In genomic region chr21:41425588-41425953, GRCh38 we compare ENCODE assay signal across 10 cellular contexts. TPM values are rescaled to one million over a fixed set of nuclear protein-coding genes. Genes with fewer than 3 reads are reported as not detected.
DNase-seq lines count a peak whose midpoint lies in the region; ATAC-seq, FAIRE-seq and TF ChIP-seq lines count a peak whose summit lies in the region.
"Had no signal": no experiment of that assay in that cellular context is flagged by ENCODE, and none has a peak within 500 bp of the region (broad histone marks: within the 10 kb centered on the region; RNA-seq: fewer than 3 reads in every experiment).

No MANE protein-coding gene starts in this region.

- H4K91ac ChIP-seq in H1 (replicated peaks; ENCODE audit: insufficient read length, low read length): peak overlapping the region; percentile 36

- H3K9me3 ChIP-seq in CD4-positive, alpha-beta T cell (ENCODE audit: control insufficient read depth, low read length): no peaks in the 10 kb centered on the region
- H3K9me3 ChIP-seq in MG63 (no peaks in the 10 kb centered on the region), H1 (ENCODE audit: insufficient read depth in 2 of 2, low read depth in 1 of 2, low read length in 1 of 2) (no peaks in the 10 kb centered on the region), neutrophil (no peaks in the 10 kb centered on the region)

- no peak overlapping the region for H3K14ac ChIP-seq in H1 (ENCODE audit: insufficient read length)

- peak overlapping the region; percentile 78 for H3K18ac ChIP-seq in H1 (ENCODE audit: extremely low read depth, low read length)

- H3K4me1 Mint-ChIP-seq in CD4-positive, alpha-beta T cell (ENCODE audit: low read depth): peaks cover 74% of the 10 kb centered on the region

- no peak for FAIRE-seq in H1 (lab: Jason Lieb, UNC)
- FAIRE-seq: frontal cortex had no signal

- no peak for DNase-seq in CD4-positive, alpha-beta T cell
- DNase-seq in MG63 (no peak), H1 (ENCODE audit: low read depth in 1 of 2, low spot score in 2 of 2) (peak in 1 of 2 experiments; percentile 37), GDM1 (lab: John Stamatoyannopoulos, UW) (no peak), cerebellar nuclear complex (lab: John Stamatoyannopoulos, UW) (no peak), NCI-H2029 treated with DMSO at 0.1 percent for 48 hours (lab: John Stamatoyannopoulos, UW) (no peak)
- DNase-seq in stimulated activated naive CD4-positive, alpha-beta T cell (lab: John Stamatoyannopoulos, UW): no peak
- DNase-seq: NCI-H524 treated with DMSO at 0.1 percent for 48 hours had no signal

- H2AK5ac ChIP-seq in H1 (ENCODE audit: low read depth, low read length): no peak overlapping the region

- H2AFZ ChIP-seq in H1 (ENCODE audit: low read length): peak overlapping the region; percentile 97

- CTCF ChIA-PET in CD4-positive, alpha-beta T cell (lab: Charles Lee): interaction anchor here (4.7 kb wide), 1 partner anchor 142 kb away, joined by 16 read pairs; no protein-coding TSS in a partner anchor
- CTCF ChIA-PET in H1 (lab: Charles Lee; ENCODE audit: partially characterized antibody): interaction anchor here (4.4 kb wide), 1 partner anchor 14 kb away, joined by 20 read pairs; no protein-coding TSS in a partner anchor

- H2BK5ac ChIP-seq in H1 (ENCODE audit: low read depth, low read length): no peak overlapping the region

- peaks cover 38% of the 10 kb centered on the region for H3K36me3 Mint-ChIP-seq in CD4-positive, alpha-beta T cell (ENCODE audit: low read depth)

- intact Hi-C loops in CD4-positive, alpha-beta T cell (cut with DNase I, micrococcal nuclease): no loop called here

- no peaks in the 10 kb centered on the region for H3K27me3 ChIP-seq in CD4-positive, alpha-beta T cell (ENCODE audit: control insufficient read depth, insufficient read depth, low read length)
- no peaks in the 10 kb centered on the region for H3K27me3 ChIP-seq in MG63
- H3K27me3 ChIP-seq in H1 (replicated peaks in 1 of 4; ENCODE audit: control insufficient read depth in 3 of 4, extremely low read depth in 1 of 4, insufficient read depth in 3 of 4, low read length in 3 of 4): peaks cover 5 to 33% (median 24%) of the 10 kb centered on the region in 4 experiments
- H3K27me3 ChIP-seq in neutrophil: peaks cover 27% of the 10 kb centered on the region

- TF ChIP-seq POLR2A in H1 (IDR thresholded peaks at IDR 0.05; ENCODE audit: control extremely low read depth in 1 of 2, low read depth in 2 of 2, low read length in 2 of 2): no peak

- no peak overlapping the region for H3K4ac ChIP-seq in H1 (replicated peaks; ENCODE audit: insufficient read length, low read depth, low read length)

- H2BK20ac ChIP-seq in H1 (ENCODE audit: low read length): 0 out of 2 replicates have a peak overlapping the region, but pooled peaks have one; percentile 3

- H3K56ac ChIP-seq in H1 (replicated peaks; ENCODE audit: insufficient read length, low read depth, low read length): no peak overlapping the region

- peak overlapping the region; percentile 33; the same call in 1 of the 2 replicates for H2BK12ac ChIP-seq in H1 (ENCODE audit: low read depth, low read length)

- H4K20me1 ChIP-seq in H1 (replicated peaks in 1 of 2; ENCODE audit: control insufficient read depth in 1 of 2, insufficient read depth in 2 of 2, low read length in 2 of 2): no peaks in the 10 kb centered on the region

- H3K23ac ChIP-seq in H1 (ENCODE audit: insufficient read length): no peak overlapping the region

- H4K5ac ChIP-seq in H1 (ENCODE audit: insufficient read length, low read depth, low read length): no peak overlapping the region

- peak overlapping the region; percentile 62 for H3K27ac ChIP-seq in CD4-positive, alpha-beta T cell (ENCODE audit: low read depth, low read length)
- H3K27ac ChIP-seq in H1 (ENCODE audit: low read depth, low read length) (no peak overlapping the region), neutrophil (peak overlapping the region; percentile 62)

- TF ChIP-seq RAD21 in H1 (IDR thresholded peaks at IDR 0.05 in 1 of 2, conservative IDR thresholded peaks at IDR 0.05 in 1 of 2; ENCODE audit: low read depth in 2 of 2, low read length in 2 of 2): no peak

- no peak overlapping the region; a peak in 1 of 7 replicates for H3K9ac ChIP-seq in H1 (replicated peaks in 1 of 4; ENCODE audit: extremely low read depth in 1 of 4, low read depth in 3 of 4, low read length in 3 of 4)

- 0 out of 2 replicates have a peak overlapping the region, but pooled peaks have one; percentile 61 for H2BK15ac ChIP-seq in H1 (ENCODE audit: low read length)

- H3K27ac Mint-ChIP-seq in CD4-positive, alpha-beta T cell: peak overlapping the region; percentile 95

- peak overlapping the region; percentile 60 to 89 for H3K4me2 ChIP-seq in H1 (ENCODE audit: insufficient read depth in 1 of 2, low read depth in 2 of 2, low read length in 2 of 2)

- H3K79me2 ChIP-seq in H1 (ENCODE audit: control insufficient read depth in 1 of 2, insufficient read depth in 2 of 2, low read length in 2 of 2): no peaks in the 10 kb centered on the region

- POLR2A ChIA-PET in CD4-positive, alpha-beta T cell (lab: Charles Lee): interaction anchor here (0.6 to 6.1 kb wide), 16 partner anchors 8 to 143 kb away, joined by 3 to 87 read pairs (median 4); partner anchors contain the start of gene MX2
- POLR2A ChIA-PET in H1 (lab: Charles Lee; ENCODE audit: partially characterized antibody): interaction anchor here (1.1 kb wide), 1 partner anchor 33 kb away, joined by 3 read pairs; no protein-coding TSS in a partner anchor

- H3K9me3 Mint-ChIP-seq in CD4-positive, alpha-beta T cell: no peaks in the 10 kb centered on the region

- no peak overlapping the region for H2BK120ac ChIP-seq in H1 (replicated peaks; ENCODE audit: low read depth, low read length)

- H3K4me3 ChIP-seq in MG63 (peak overlapping the region; percentile 67), H1 (ENCODE audit: extremely low read depth in 1 of 4, insufficient read depth in 2 of 4, low read depth in 3 of 4, low read length in 4 of 4) (peak overlapping the region; percentile 24 to 66 (median 58)), neutrophil (ENCODE audit: low read depth in 1 of 2, low read length in 1 of 2) (peak overlapping the region; percentile 80 to 82)

- no peak for TF ChIP-seq CTCF in CD4-positive, alpha-beta T cell (IDR thresholded peaks at IDR 0.05)
- TF ChIP-seq CTCF in H1 (IDR thresholded peaks at IDR 0.05; ENCODE audit: control extremely low read depth in 1 of 3, insufficient read depth in 1 of 3, low read depth in 1 of 3, low read length in 3 of 3): no peak
- no peak for TF ChIP-seq CTCF in neutrophil (IDR thresholded peaks at IDR 0.05)

- H3K4me3 Mint-ChIP-seq in CD4-positive, alpha-beta T cell: peak overlapping the region; percentile 99

- H4K8ac ChIP-seq in H1 (ENCODE audit: extremely low read depth, insufficient read depth, low read length): peak overlapping the region; percentile 80; the same call in 1 of the 2 replicates

- peaks cover 7% of the 10 kb centered on the region; the same call in 1 of the 2 replicates for H3K23me2 ChIP-seq in H1 (ENCODE audit: low read depth, low read length)

- no peak for TF ChIP-seq EP300 in H1 (IDR thresholded peaks at IDR 0.05; ENCODE audit: borderline replicate concordance in 1 of 2, low read depth in 2 of 2, low read length in 2 of 2)

- no peaks in the 10 kb centered on the region for H3K36me3 ChIP-seq in MG63
- H3K36me3 ChIP-seq in H1 (ENCODE audit: control insufficient read depth in 2 of 4, insufficient read depth in 4 of 4, low read length in 3 of 4): no peaks in the 10 kb centered on the region
- H3K36me3 ChIP-seq in neutrophil: peaks cover 5% of the 10 kb centered on the region

- no peaks in the 10 kb centered on the region for H3K79me1 ChIP-seq in H1 (ENCODE audit: low read depth, low read length)

- H3K27me3 Mint-ChIP-seq in CD4-positive, alpha-beta T cell: no peaks in the 10 kb centered on the region

- H3K4me1 ChIP-seq in H1 (replicated peaks in 1 of 4; ENCODE audit: control insufficient read depth in 3 of 4, insufficient read depth in 4 of 4, low read length in 3 of 4) (peaks cover 0 to 5% (median 2%) of the 10 kb centered on the region in 4 experiments; a peak in 3 of 7 replicates), neutrophil (ENCODE audit: control insufficient read depth in 1 of 2, insufficient read depth in 1 of 2, low read depth in 1 of 2, low read length in 1 of 2) (peaks cover 28 to 33% of the 10 kb centered on the region in 2 experiments)

- WGBS in H1 (ENCODE audit: extremely low coverage in 1 of 2, insufficient coverage in 1 of 2, insufficient read length in 1 of 2, insufficient replicate concordance in 2 of 2, low coverage in 1 of 2, low lambda C conversion rate in 2 of 2, missing lambda C conversion rate in 1 of 2), 2 experiments: 49% methylated on average over 7 of the region's 7 CpGs; no CpG with 5 or more reads in 1 of the 2 experiments

- no peak for ATAC-seq in CD4-positive, alpha-beta T cell (ENCODE audit: poor library complexity)

TF ChIP-seq in H1, 55 proteins besides CTCF, POLR2A, EP300 and RAD21:
- TF ChIP-seq TCF12 (IDR thresholded peaks at IDR 0.05; ENCODE audit: low read depth, low read length) (no peak), BACH1 (IDR thresholded peaks at IDR 0.05; ENCODE audit: low read length) (no peak)

RNA-seq across cellular contexts. Expression of gene MX1, which starts 0.5 kb away (rescaled TPM):
- 10 to 100 TPM; 82.3 to 86.3 TPM for total RNA-seq in CD4-positive, alpha-beta T cell
- total RNA-seq in MG63 (2014; rRNA removed; shearing (Covaris generic); ENCODE audit: low replicate concordance): 18.0 and 18.3 TPM in 2 replicates
- total RNA-seq in H1 (2021; fragmentation: NEBNext Ultra II Directional; extraction: Animal tissue kit (Norgen Biotek cat#: 25700)): 3.1 and 3.8 TPM in 2 replicates
- 5.1 and 5.7 TPM in 2 replicates for polyA plus RNA-seq in H1 (2011; rRNA removed)
- polyA plus RNA-seq in H1 (2011; cell fraction: cytosol; rRNA removed): 4.8 TPM
- 9.7 TPM for polyA plus RNA-seq in H1 (2011; cell fraction: nucleus; rRNA removed)
- 3.9 to 7.5 TPM (median 7.1 TPM) in 4 replicates for polyA plus RNA-seq in H1 (2012, experiment 1 of 2)
- 3.5 TPM for polyA plus RNA-seq in H1 (2012, experiment 2 of 2)
- 1.6 TPM for polyA plus RNA-seq in H1 (2013, experiment 1 of 2)
- polyA plus RNA-seq in H1 (2013, experiment 2 of 2): 1.1 TPM
- 9.2 and 13.0 TPM in 2 replicates for polyA minus RNA-seq in H1 (2011; rRNA and poly(A)+ RNA removed)
- polyA minus RNA-seq in H1 (2011; cell fraction: cytosol; rRNA and poly(A)+ RNA removed): 7.9 TPM
- polyA minus RNA-seq in H1 (2011; cell fraction: nucleus; rRNA and poly(A)+ RNA removed): 13.8 TPM
